Comparison of ENCODE assay signal across 8 cellular contexts in the genomic region with DNA sequence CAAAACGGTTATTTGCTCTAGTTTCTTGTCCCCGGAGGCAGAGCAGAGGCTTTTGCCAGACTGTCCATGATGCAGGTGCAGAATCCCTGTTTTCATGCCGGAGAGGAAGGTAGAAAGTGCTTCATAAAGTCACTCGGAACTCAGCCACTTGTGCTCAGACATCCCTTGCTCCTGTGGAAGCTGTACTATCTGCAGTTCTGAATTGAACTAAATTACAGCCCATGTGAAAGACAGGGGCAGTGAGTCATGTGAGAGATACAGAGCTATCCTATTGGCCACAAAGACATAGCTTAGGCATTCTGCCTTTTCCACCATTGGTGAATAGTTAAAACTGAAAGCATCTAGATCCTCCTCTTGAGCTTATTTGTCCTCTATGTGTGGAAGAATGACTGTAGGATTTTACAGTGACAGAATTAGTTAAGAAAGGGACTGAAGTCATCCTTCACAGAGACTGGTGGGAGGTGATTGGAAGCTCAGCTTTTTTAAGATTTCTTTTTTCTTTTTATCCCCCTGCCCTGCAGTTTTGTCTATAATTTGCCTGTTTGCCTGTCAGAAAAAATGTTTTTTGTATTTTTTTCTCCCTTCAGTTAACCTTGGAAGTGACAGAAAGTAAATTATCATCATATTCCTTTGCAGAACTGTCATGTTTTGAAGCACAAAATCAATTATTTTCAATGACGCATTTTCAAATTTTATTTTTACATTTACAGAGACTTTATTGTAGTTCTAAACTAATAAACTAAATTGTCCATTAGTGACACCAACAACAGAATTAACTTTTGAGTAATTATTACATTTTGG.
DNase-seq lines count a peak whose midpoint lies in the region; ATAC-seq and TF ChIP-seq lines count a peak whose summit lies in the region.

No MANE protein-coding gene starts in this region.

- no peak overlapping the region for H3K9ac ChIP-seq in H9 (ENCODE audit: extremely low read depth, insufficient read length, low read length)
- peak overlapping the region; percentile 70 for H3K9ac ChIP-seq in Karpas-422 (ENCODE audit: low read length)

- no peak overlapping the region; a peak in 1 of 5 replicates for H3K4me3 Mint-ChIP-seq in H9

- H3K4me2 ChIP-seq in H9 (ENCODE audit: insufficient read depth, insufficient read length, low read length) = no peak overlapping the region
- peak overlapping the region; percentile 85 for H3K4me2 ChIP-seq in Karpas-422 (ENCODE audit: low read depth, low read length, poor library complexity, severe bottlenecking)

- H3K9me3 ChIP-seq in H9 (ENCODE audit: control insufficient read depth, low read depth, low read length) = no peaks in the 10 kb centered on the region
- no peaks in the 10 kb centered on the region for H3K9me3 ChIP-seq in Karpas-422 (ENCODE audit: low read length)
- H3K9me3 ChIP-seq in gastrocnemius medialis = no peaks in the 10 kb centered on the region

- H3K27ac Mint-ChIP-seq in H9 = peak overlapping the region in 1 of 3 experiments; percentile 24; a peak in 1 of 7 replicates

- no peak overlapping the region for H4K8ac ChIP-seq in H9 (replicated peaks; ENCODE audit: insufficient read length, low read depth, low read length)

- DNase-seq in NCI-H2171 treated with DMSO at 0.1 percent for 48 hours (lab: John Stamatoyannopoulos, UW) = peak; percentile 48
- DNase-seq in NCI-H2171 (lab: John Stamatoyannopoulos, UW) = no peak
- no peak for DNase-seq in H9
- peak; percentile 93 for DNase-seq in Karpas-422
- DNase-seq in SHP77 treated with DMSO at 0.1 percent for 48 hours (lab: John Stamatoyannopoulos, UW) = peak; percentile 93
- DNase-seq in brain pericyte (ENCODE audit: low read depth, low spot score) = peak; percentile 76
- DNase-seq in iPS DF 19.7 (ENCODE audit: low read depth, low spot score) = peak; percentile 12
- DNase-seq in gastrocnemius medialis = peak; percentile 12 to 19

- H2AFZ ChIP-seq in H9 (ENCODE audit: low read length) = peak overlapping the region; percentile 59
- H2AFZ ChIP-seq in Karpas-422 (ENCODE audit: low read length) = 0 out of 2 replicates have a peak overlapping the region, but pooled peaks have one; percentile 47

- H2BK12ac ChIP-seq in H9 (ENCODE audit: insufficient read length, low read depth, low read length) = no peak overlapping the region

- no peak overlapping the region for H2BK5ac ChIP-seq in H9 (ENCODE audit: insufficient read length, low read length)

- H4K5ac ChIP-seq in H9 (ENCODE audit: insufficient read length, low read depth, low read length) = no peak overlapping the region

- H2BK15ac ChIP-seq in H9 (ENCODE audit: low read depth, low read length) = no peak overlapping the region

- H3K79me2 ChIP-seq in H9 (ENCODE audit: insufficient read depth, low read length) (no peaks in the 10 kb centered on the region), Karpas-422 (ENCODE audit: low read length) (peaks cover 45% of the 10 kb centered on the region)

- no peak overlapping the region for H2BK120ac ChIP-seq in H9 (ENCODE audit: low read depth, low read length, poor library complexity, severe bottlenecking)

- H3K79me1 ChIP-seq in H9 (ENCODE audit: insufficient read depth, low read depth, low read length, poor library complexity, severe bottlenecking) = no peaks in the 10 kb centered on the region

- H3K9me2 ChIP-seq in Karpas-422 (replicated peaks; ENCODE audit: insufficient read depth, low read length) = no peaks in the 10 kb centered on the region

- no peaks in the 10 kb centered on the region; the same call in 1 of the 2 replicates for H3K27me3 Mint-ChIP-seq in H9 (ENCODE audit: low read depth)

- H3K36me3 ChIP-seq in Karpas-422 (ENCODE audit: insufficient read depth, low read length) (no peaks in the 10 kb centered on the region), gastrocnemius medialis (no peaks in the 10 kb centered on the region)

- H3K27me3 ChIP-seq in H9 (ENCODE audit: insufficient read depth, low read length) = no peaks in the 10 kb centered on the region
- H3K27me3 ChIP-seq in Karpas-422 (ENCODE audit: low read length) = no peaks in the 10 kb centered on the region
- no peaks in the 10 kb centered on the region for H3K27me3 ChIP-seq in gastrocnemius medialis

- H3K4me3 ChIP-seq in Karpas-422 (ENCODE audit: low read length) (peak overlapping the region; percentile 73), gastrocnemius medialis (peak overlapping the region; percentile 45 to 62 (median 60))

- peak; percentile 87 to 93 for ATAC-seq in gastrocnemius medialis

- WGBS in H9 (ENCODE audit: extremely low coverage, insufficient read length, low lambda C conversion rate) = no CpG with 5 or more reads among the region's 5 CpGs

- in situ Hi-C loops in gastrocnemius medialis (cut with MboI; ENCODE audit: low sequenced_read_pairs in 4 of 4) = no loop called here

- H4K91ac ChIP-seq in H9 (ENCODE audit: insufficient read length, low read depth, low read length) = no peak overlapping the region

- H3K36me3 Mint-ChIP-seq in H9 (ENCODE audit: insufficient read depth in 1 of 3, low read depth in 3 of 3) = no peaks in the 10 kb centered on the region; a peak in 2 of 7 replicates

- no peaks in the 10 kb centered on the region; a peak in 1 of 5 replicates for H3K9me3 Mint-ChIP-seq in H9

- H3K14ac ChIP-seq in H9 (ENCODE audit: insufficient read depth, low read length) = 0 out of 2 replicates have a peak overlapping the region, but pooled peaks have one; percentile 44

- H3K56ac ChIP-seq in H9 (ENCODE audit: insufficient read length, low read depth, low read length) = no peak overlapping the region

- no peaks in the 10 kb centered on the region; the same call in 1 of the 2 replicates for H3K4me1 ChIP-seq in H9 (ENCODE audit: insufficient read depth, low read length)
- H3K4me1 ChIP-seq in Karpas-422 (ENCODE audit: low read length) = peaks cover 63% of the 10 kb centered on the region
- H3K4me1 ChIP-seq in gastrocnemius medialis = peaks cover 9 to 22% of the 10 kb centered on the region in 2 donors

- H3K4ac ChIP-seq in H9 (ENCODE audit: low read depth, low read length) = no peak overlapping the region

- H3K18ac ChIP-seq in H9 (ENCODE audit: insufficient read length, low read depth, low read length) = no peak overlapping the region

- peaks cover 8 to 16% of the 10 kb centered on the region in 2 experiments for H3K4me1 Mint-ChIP-seq in H9

- H2BK20ac ChIP-seq in H9 (ENCODE audit: low read depth, low read length, poor library complexity, severe bottlenecking) = no peak overlapping the region

- H2AK5ac ChIP-seq in H9 (ENCODE audit: insufficient read length, low read length) = no peak overlapping the region

- H3T11ph ChIP-seq in H9 (ENCODE audit: low read length) = no peak overlapping the region

- peak; percentile 38 to 67 for TF ChIP-seq POLR2A in gastrocnemius medialis (IDR thresholded peaks at IDR 0.05)

- no peaks in the 10 kb centered on the region for H4K20me1 ChIP-seq in H9 (ENCODE audit: control insufficient read depth, insufficient read depth, insufficient read length)
- H4K20me1 ChIP-seq in Karpas-422 (ENCODE audit: insufficient read depth, low read depth, low read length) = no peaks in the 10 kb centered on the region

- H3K23me2 ChIP-seq in H9 (ENCODE audit: insufficient read length, low read depth, low read length, poor library complexity, severe bottlenecking) = no peaks in the 10 kb centered on the region

- intact Hi-C loops in gastrocnemius medialis (cut with DNase I; ENCODE audit: low total_unique reads) = no loop called here

- no peak overlapping the region for H3K23ac ChIP-seq in H9 (ENCODE audit: insufficient read length, low read depth, low read length)

- TF ChIP-seq CTCF in H9 (conservative IDR thresholded peaks at IDR 0.05) = no peak
- no peak for TF ChIP-seq CTCF in gastrocnemius medialis (IDR thresholded peaks at IDR 0.05 in 4 of 5, conservative IDR thresholded peaks at IDR 0.05 in 1 of 5)

- H3K27ac ChIP-seq in H9 (ENCODE audit: insufficient read length, low read depth, low read length) (no peak overlapping the region), Karpas-422 (ENCODE audit: low read length) (peak overlapping the region; percentile 76), gastrocnemius medialis (peak overlapping the region; percentile 33 to 61 (median 60))

Comparison
In these comparisons a context has a peak if more than half of its experiments do, and no peak if none do; other contexts are left out.
1. DNase-seq: peak in NCI-H2171 treated with DMSO at 0.1 percent for 48 hours (single experiment), Karpas-422 (single experiment), SHP77 treated with DMSO at 0.1 percent for 48 hours (single experiment), brain pericyte (single experiment), iPS DF 19.7 (single experiment) and gastrocnemius medialis (2 of 2); none in NCI-H2171 (single experiment) and H9 (single experiment).